ENCODE assay signal across 9 cellular contexts in the genomic region with DNA sequence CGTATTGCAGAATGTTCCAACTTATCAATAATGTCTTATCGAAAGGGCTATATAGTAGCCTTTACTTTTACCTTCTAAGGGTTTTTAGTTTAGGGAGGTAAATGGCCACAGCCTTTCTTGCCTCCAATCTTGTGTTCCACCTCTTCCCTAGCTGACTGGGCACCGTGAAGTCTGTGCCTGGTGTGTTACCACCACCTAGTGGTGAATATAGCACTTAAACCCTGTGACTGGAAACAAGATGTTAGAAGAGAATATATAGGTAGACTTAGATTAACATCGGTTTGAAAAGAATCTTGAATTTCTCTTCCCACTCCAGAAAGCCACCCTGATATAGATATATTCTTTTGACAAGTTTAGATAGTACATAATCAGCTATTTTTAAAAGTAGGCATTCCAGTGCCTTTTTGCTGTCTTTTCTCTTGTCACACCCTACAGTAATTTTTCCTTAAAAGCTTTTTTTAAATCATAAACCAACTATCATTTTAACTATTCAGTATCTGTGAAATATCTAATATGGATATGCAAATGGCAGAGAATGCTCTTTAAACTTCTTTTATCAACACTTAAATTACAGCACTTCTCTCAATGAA. TPM values are rescaled to one million over a fixed set of nuclear protein-coding genes. Genes with fewer than 3 reads are reported as not detected.
DNase-seq lines count a peak whose midpoint lies in the region; ATAC-seq, FAIRE-seq and TF ChIP-seq lines count a peak whose summit lies in the region.
"Had no signal": no experiment of that assay in that cellular context is flagged by ENCODE, and none has a peak within 500 bp of the region (broad histone marks: within the 10 kb centered on the region; RNA-seq: fewer than 3 reads in every experiment).

No MANE protein-coding gene starts in this region.

- H3K4me3 ChIP-seq in AG10803 (ENCODE audit: low read length) = no peak overlapping the region
- no peak overlapping the region for H3K4me3 ChIP-seq in colonic mucosa
- H3K4me3 ChIP-seq in HepG2 (replicated peaks in 1 of 3; ENCODE audit: insufficient read depth in 1 of 3, low read depth in 2 of 3, low read length in 3 of 3) = no peak overlapping the region

- CTCF ChIA-PET in activated B cell treated with CpG ODN at 0.5 μM for 24 hours (lab: Charles Lee) (interaction anchor here (0.6 to 2.4 kb wide), 9 partner anchors 9 to 1313 kb away, joined by 3 to 8 read pairs (median 3); no protein-coding TSS in a partner anchor), HepG2 (lab: Yijun Ruan, JAX; ENCODE audit: low intra/inter-chr PET ratio, low total read pairs) (interaction anchor here (0.7 to 1.6 kb wide), 5 partner anchors 58 to 995 kb away, joined by 3 to 12 read pairs (median 4); no protein-coding TSS in a partner anchor)

- TF ChIP-seq EP300 in HepG2 (IDR thresholded peaks at IDR 0.05; ENCODE audit: low read depth in 2 of 2, low read length in 2 of 2) = no peak
- no peak for TF ChIP-seq EP300 in HepG2 (CRISPR knock-in tag; IDR thresholded peaks at IDR 0.05; ENCODE audit: borderline replicate concordance)

- TF ChIP-seq POLR2A in GM18505 (IDR thresholded peaks at IDR 0.05; ENCODE audit: borderline replicate concordance, extremely low read depth, insufficient read depth, insufficient read length) = no peak
- no peak for TF ChIP-seq POLR2A in HepG2 (IDR thresholded peaks at IDR 0.05; ENCODE audit: insufficient read depth in 1 of 2, low read depth in 2 of 2, low read length in 2 of 2)

- H3K27me3 ChIP-seq in colonic mucosa (no peaks in the 10 kb centered on the region), HepG2 (ENCODE audit: control insufficient read depth in 1 of 2, insufficient read depth in 2 of 2, low read length in 2 of 2) (no peaks in the 10 kb centered on the region; a peak in 1 of 5 replicates)

- H3K4me3 Mint-ChIP-seq in activated B cell treated with CpG ODN at 0.5 μM for 24 hours = no peak overlapping the region

- H3K36me3 ChIP-seq in colonic mucosa (no peaks in the 10 kb centered on the region), HepG2 (replicated peaks in 1 of 2; ENCODE audit: control insufficient read depth in 1 of 2, insufficient read depth in 2 of 2, low read length in 2 of 2) (no peaks in the 10 kb centered on the region)

- TF ChIP-seq CTCF in AG10803 (conservative IDR thresholded peaks at IDR 0.05; ENCODE audit: low read length) = peak; percentile 96
- no peak for TF ChIP-seq CTCF in activated B cell treated with CpG ODN at 0.5 μM for 24 hours (IDR thresholded peaks at IDR 0.05)
- TF ChIP-seq CTCF in colonic mucosa (IDR thresholded peaks at IDR 0.05) = peak; percentile 64
- peak; percentile 88 for TF ChIP-seq CTCF in HepG2 (CRISPR knock-in tag; IDR thresholded peaks at IDR 0.05)

- DNase-seq in AG10803 (ENCODE audit: low read depth) (peak; percentile 73), NCI-H187 treated with DMSO at 0.1 percent for 48 hours (lab: John Stamatoyannopoulos, UW) (peak; percentile 6), activated B cell treated with CpG ODN at 0.5 μM for 24 hours (no peak), colonic mucosa (peak; percentile 62), HepG2 (ENCODE audit: low spot score) (peak; percentile 66)
- peak; percentile 1 for DNase-seq in stimulated activated CD8-positive, alpha-beta memory T cell treated with anti-CD3 and anti-CD28 coated beads, Interleukin-12 subunit alpha, Interleukin-12 subunit beta, amount 100 ng/mL, for 24 hours (ENCODE audit: extremely low read depth)

- ATAC-seq in GM18505 (IDR thresholded peaks at IDR 0.05; ENCODE audit: unreplicated experiment) (peak; percentile 89), HG02884 (IDR thresholded peaks at IDR 0.05; ENCODE audit: unreplicated experiment) (peak; percentile 99), activated B cell treated with CpG ODN at 0.5 μM for 24 hours (ENCODE audit: low read depth) (peak; percentile 64), HepG2 (peak; percentile 96)

- no peak overlapping the region for H3K4me2 ChIP-seq in HepG2 (ENCODE audit: low read depth, low read length)

- peak; percentile 86 for TF ChIP-seq RAD21 in HepG2 (CRISPR knock-in tag; IDR thresholded peaks at IDR 0.05)

- 6% methylated on average over 4 of the region's 4 CpGs for WGBS in HepG2 (ENCODE audit: low lambda C conversion rate)

- no peaks in the 10 kb centered on the region for H3K36me3 Mint-ChIP-seq in activated B cell treated with CpG ODN at 0.5 μM for 24 hours (ENCODE audit: low read depth)

- H3K4me1 Mint-ChIP-seq in activated B cell treated with CpG ODN at 0.5 μM for 24 hours = no peaks in the 10 kb centered on the region

- POLR2A ChIA-PET in activated B cell treated with CpG ODN at 0.5 μM for 24 hours (lab: Charles Lee) = no interaction called here
- POLR2A ChIA-PET in HepG2 (lab: Yijun Ruan, JAX) = no interaction called here

- FAIRE-seq in HepG2 (lab: Jason Lieb, UNC) = peak; percentile 94

- in situ Hi-C loops in HepG2 (cut with HindIII; ENCODE audit: extremely low pct_ligation_motif_present, low pct_unique_long_range_greater_than_20kb) = loop anchor here (25.0 kb wide), 1 partner anchor 1001 kb away; no protein-coding TSS in a partner anchor

- no peak overlapping the region for H2AFZ ChIP-seq in HepG2 (ENCODE audit: low read length)

- no peaks in the 10 kb centered on the region for H3K79me2 ChIP-seq in HepG2 (ENCODE audit: insufficient read depth, low read length)

- no peaks in the 10 kb centered on the region for H4K20me1 ChIP-seq in HepG2 (ENCODE audit: insufficient read depth, low read length)

- no peak overlapping the region for H3K27ac Mint-ChIP-seq in activated B cell treated with CpG ODN at 0.5 μM for 24 hours

- H3K9me3 ChIP-seq in colonic mucosa = no peaks in the 10 kb centered on the region
- no peaks in the 10 kb centered on the region for H3K9me3 ChIP-seq in HepG2 (ENCODE audit: low read length)

- no peaks in the 10 kb centered on the region for H3K9me3 Mint-ChIP-seq in activated B cell treated with CpG ODN at 0.5 μM for 24 hours

- intact Hi-C loops in activated B cell treated with CpG ODN at 0.5 μM for 24 hours (cut with micrococcal nuclease) = loop anchor here (1.0 to 2.0 kb wide), 6 partner anchors 345 to 1313 kb away; a partner anchor contains a TSS
- intact Hi-C loops in colonic mucosa (cut with DNase I) = loop anchor here (2.0 to 10.0 kb wide), 4 partner anchors 56 to 998 kb away; no protein-coding TSS in a partner anchor
- intact Hi-C loops in HepG2 (cut with micrococcal nuclease; ENCODE audit: unreplicated experiment) = loop anchor here (1.0 to 10.0 kb wide), 7 partner anchors 58 to 996 kb away; a partner anchor contains a TSS

- no peaks in the 10 kb centered on the region for H3K4me1 ChIP-seq in colonic mucosa
- H3K4me1 ChIP-seq in HepG2 (ENCODE audit: insufficient read depth, low read length) = peaks cover 9% of the 10 kb centered on the region

- no peak overlapping the region for H3K27ac ChIP-seq in colonic mucosa
- H3K27ac ChIP-seq in HepG2 (ENCODE audit: extremely low read length, insufficient read depth, low read length) = no peak overlapping the region

- H3K27me3 Mint-ChIP-seq in activated B cell treated with CpG ODN at 0.5 μM for 24 hours = peaks cover 10% of the 10 kb centered on the region

- BruUV-seq in HepG2 (replicated peaks; lab: Mats Ljungman, UMichigan) = no TSS peak

- H3K9ac ChIP-seq in colonic mucosa (ENCODE audit: low read depth in 2 of 2, low read length in 2 of 2) = no peak overlapping the region
- no peak overlapping the region for H3K9ac ChIP-seq in HepG2 (ENCODE audit: insufficient read depth, low read depth, low read length)

RNA-seq across cellular contexts. Expression of a gene that starts 27.8 kb away (rescaled TPM):
- total RNA-seq in activated B cell treated with CpG ODN at 0.5 μM for 24 hours (not detected in 2 replicates), colonic mucosa (not detected), HepG2 (2016; rRNA removed; fragmentation: Illumina TruSeq; extraction: Trizol) (not detected in 2 replicates)
- not detected in 2 replicates for total RNA-seq in HepG2 (2016; cell fraction: cytosol; rRNA removed; fragmentation: Illumina TruSeq; extraction: Trizol; ENCODE audit: low read depth)
- total RNA-seq in HepG2 (2016; cell fraction: insoluble cytoplasmic fraction; rRNA removed; fragmentation: Illumina TruSeq; extraction: Trizol) = not detected in 2 replicates
- not detected in 2 replicates for total RNA-seq in HepG2 (2016; cell fraction: membrane; rRNA removed; fragmentation: Illumina TruSeq; extraction: Trizol)
- not detected in 2 replicates for total RNA-seq in HepG2 (2016; cell fraction: nucleus; rRNA removed; fragmentation: Illumina TruSeq; extraction: Trizol)
- not detected in 2 replicates for polyA plus RNA-seq in HepG2 (2011; rRNA removed)
- polyA plus RNA-seq in HepG2 (2011; cell fraction: cytosol; rRNA removed) = not detected in 2 replicates
- polyA plus RNA-seq in HepG2 (2011; cell fraction: nucleus; rRNA removed) = not detected in 2 replicates
- not detected in 2 replicates for polyA plus RNA-seq in HepG2 (2012)
- polyA plus RNA-seq in HepG2 (2016; cell fraction: cytosol; fragmentation: Illumina TruSeq; extraction: Trizol; ENCODE audit: low read depth) = not detected in 2 replicates
- not detected in 2 replicates for polyA plus RNA-seq in HepG2 (2016; cell fraction: insoluble cytoplasmic fraction; fragmentation: Illumina TruSeq; extraction: Trizol; ENCODE audit: low read depth)
- polyA plus RNA-seq in HepG2 (2016; cell fraction: membrane; fragmentation: Illumina TruSeq; extraction: Trizol; ENCODE audit: low read depth) = not detected in 2 replicates
- polyA plus RNA-seq in HepG2 (2016; cell fraction: nucleus; fragmentation: Illumina TruSeq; extraction: Trizol; ENCODE audit: insufficient read depth, low read depth) = not detected in 2 replicates
- not detected in 2 replicates for polyA minus RNA-seq in HepG2 (2011; rRNA and poly(A)+ RNA removed; ENCODE audit: low replicate concordance)
- not detected in 2 replicates for polyA minus RNA-seq in HepG2 (2011; cell fraction: cytosol; rRNA and poly(A)+ RNA removed)
- not detected in 2 replicates for polyA minus RNA-seq in HepG2 (2011; cell fraction: nucleus; rRNA and poly(A)+ RNA removed)
- total RNA-seq: T-helper 1 cell treated with Interleukin-12 subunit alpha and Interleukin-12 subunit beta and Interleukin-4 antibody, amounts not matched to agents 30 ng/mL and 1 ng/mL, for 36 hours had no signal

RNA-seq across cellular contexts. Expression of a gene that starts 47.9 kb away (rescaled TPM):
- total RNA-seq in activated B cell treated with CpG ODN at 0.5 μM for 24 hours = not detected in 2 replicates
- total RNA-seq in colonic mucosa = not detected
- not detected in 2 replicates for total RNA-seq in HepG2 (2016; rRNA removed; fragmentation: Illumina TruSeq; extraction: Trizol)
- total RNA-seq in HepG2 (2016; cell fraction: cytosol; rRNA removed; fragmentation: Illumina TruSeq; extraction: Trizol; ENCODE audit: low read depth) = not detected in 2 replicates
- total RNA-seq in HepG2 (2016; cell fraction: insoluble cytoplasmic fraction; rRNA removed; fragmentation: Illumina TruSeq; extraction: Trizol) = not detected in 2 replicates
- not detected in 2 replicates for total RNA-seq in HepG2 (2016; cell fraction: membrane; rRNA removed; fragmentation: Illumina TruSeq; extraction: Trizol)
- not detected in 2 replicates for total RNA-seq in HepG2 (2016; cell fraction: nucleus; rRNA removed; fragmentation: Illumina TruSeq; extraction: Trizol)
- polyA plus RNA-seq in HepG2 (2011; rRNA removed) = not detected in 2 replicates
- polyA plus RNA-seq in HepG2 (2011; cell fraction: cytosol; rRNA removed) = not detected in 2 replicates
- not detected in 2 replicates for polyA plus RNA-seq in HepG2 (2011; cell fraction: nucleus; rRNA removed)
- not detected in 2 replicates for polyA plus RNA-seq in HepG2 (2012)
- not detected in 2 replicates for polyA plus RNA-seq in HepG2 (2016; cell fraction: cytosol; fragmentation: Illumina TruSeq; extraction: Trizol; ENCODE audit: low read depth)
- polyA plus RNA-seq in HepG2 (2016; cell fraction: insoluble cytoplasmic fraction; fragmentation: Illumina TruSeq; extraction: Trizol; ENCODE audit: low read depth) = not detected in 2 replicates
- not detected in 2 replicates for polyA plus RNA-seq in HepG2 (2016; cell fraction: membrane; fragmentation: Illumina TruSeq; extraction: Trizol; ENCODE audit: low read depth)
- not detected in 2 replicates for polyA plus RNA-seq in HepG2 (2016; cell fraction: nucleus; fragmentation: Illumina TruSeq; extraction: Trizol; ENCODE audit: insufficient read depth, low read depth)
- not detected in 2 replicates for polyA minus RNA-seq in HepG2 (2011; rRNA and poly(A)+ RNA removed; ENCODE audit: low replicate concordance)
- polyA minus RNA-seq in HepG2 (2011; cell fraction: cytosol; rRNA and poly(A)+ RNA removed) = not detected in 2 replicates
- not detected in 2 replicates for polyA minus RNA-seq in HepG2 (2011; cell fraction: nucleus; rRNA and poly(A)+ RNA removed)
- total RNA-seq: T-helper 1 cell treated with Interleukin-12 subunit alpha and Interleukin-12 subunit beta and Interleukin-4 antibody, amounts not matched to agents 30 ng/mL and 1 ng/mL, for 36 hours had no signal
